14 cellular contexts compared by ENCODE assay signal in the genomic region with DNA sequence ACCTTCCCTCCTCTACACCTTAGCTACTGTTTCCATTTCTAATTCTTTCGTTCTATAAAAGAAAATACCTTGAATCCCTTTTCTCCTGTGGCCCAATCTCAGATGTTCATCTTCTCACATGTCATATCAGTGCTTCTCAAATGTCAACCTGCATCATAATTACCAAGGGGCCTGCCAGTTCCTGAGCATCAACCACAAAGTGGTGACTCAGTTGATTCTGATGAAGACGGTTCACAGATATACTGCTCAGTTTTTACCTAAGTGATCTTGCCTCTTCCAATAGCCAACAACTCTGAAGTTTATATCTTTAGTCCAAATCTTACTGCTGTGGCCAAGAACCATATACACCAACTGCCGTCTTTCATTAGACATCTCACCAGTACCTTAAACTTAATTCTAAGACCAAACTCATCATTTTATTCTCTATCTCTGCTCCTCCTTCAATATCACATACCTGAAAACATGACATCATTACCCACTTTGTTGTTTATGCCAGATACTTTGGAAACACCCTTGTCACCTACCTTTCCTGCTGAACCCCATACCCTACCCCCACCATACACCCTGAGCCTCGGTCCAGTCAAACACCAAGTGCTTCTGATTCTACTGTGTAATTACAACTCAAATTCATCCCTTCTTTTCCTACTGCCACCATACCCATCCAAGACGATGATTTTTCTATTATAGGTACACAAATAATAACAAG.
DNase-seq lines count a peak whose midpoint lies in the region; ATAC-seq and TF ChIP-seq lines count a peak whose summit lies in the region.
"Had no signal": no experiment of that assay in that cellular context is flagged by ENCODE, and none has a peak within 500 bp of the region (broad histone marks: within the 10 kb centered on the region; RNA-seq: fewer than 3 reads in every experiment).

No MANE protein-coding gene starts in this region.

- H3K27ac Mint-ChIP-seq in activated naive CD4-positive, alpha-beta T cell treated with anti-CD3 and anti-CD28 coated beads, Interleukin-2, amount 50 U/mL, for 24 hours: peak overlapping the region; percentile 85

- peaks cover 5% of the 10 kb centered on the region; the same call in 1 of the 2 replicates for H3F3A ChIP-seq in Loucy (ENCODE audit: low read depth)

- peaks cover 35% of the 10 kb centered on the region for H3K4me1 Mint-ChIP-seq in activated naive CD4-positive, alpha-beta T cell treated with anti-CD3 and anti-CD28 coated beads, Interleukin-2, amount 50 U/mL, for 24 hours

- no peaks in the 10 kb centered on the region for H3K9me2 ChIP-seq in Loucy (replicated peaks; ENCODE audit: low read depth, low read length)

- no peaks in the 10 kb centered on the region for H3K27me3 Mint-ChIP-seq in activated naive CD4-positive, alpha-beta T cell treated with anti-CD3 and anti-CD28 coated beads, Interleukin-2, amount 50 U/mL, for 24 hours

- H3K4me3 Mint-ChIP-seq in activated naive CD4-positive, alpha-beta T cell treated with anti-CD3 and anti-CD28 coated beads, Interleukin-2, amount 50 U/mL, for 24 hours: no peak overlapping the region

- H2AFZ ChIP-seq in Loucy (ENCODE audit: low read length): no peak overlapping the region

- no peaks in the 10 kb centered on the region for H3K27me3 ChIP-seq in Loucy (ENCODE audit: insufficient read depth, low read length, poor library complexity, severe bottlenecking)

- H3K36me3 Mint-ChIP-seq in activated naive CD4-positive, alpha-beta T cell treated with anti-CD3 and anti-CD28 coated beads, Interleukin-2, amount 50 U/mL, for 24 hours: peaks cover 30% of the 10 kb centered on the region

- no peaks in the 10 kb centered on the region for H3K9me3 ChIP-seq in Loucy (ENCODE audit: insufficient read depth, low read depth, low read length)

- ATAC-seq in HG03039 (IDR thresholded peaks at IDR 0.05; ENCODE audit: unreplicated experiment): no peak

- peak overlapping the region; percentile 49 for H3K4me2 ChIP-seq in Loucy (ENCODE audit: low read depth, low read length, poor library complexity, severe bottlenecking)

- no peaks in the 10 kb centered on the region for H4K20me1 ChIP-seq in Loucy (ENCODE audit: insufficient read depth, low read length, poor library complexity, severe bottlenecking)

- no peak overlapping the region for H3K9ac ChIP-seq in Loucy (ENCODE audit: low read depth, low read length, poor library complexity, severe bottlenecking)

- peaks cover 4% of the 10 kb centered on the region for H3K9me3 Mint-ChIP-seq in activated naive CD4-positive, alpha-beta T cell treated with anti-CD3 and anti-CD28 coated beads, Interleukin-2, amount 50 U/mL, for 24 hours

- H3K4me3 ChIP-seq in Loucy (ENCODE audit: low read length, poor library complexity, severe bottlenecking): peak overlapping the region; percentile 44
- H3K4me3 ChIP-seq: coronary artery, lung had no signal

- TF ChIP-seq CTCF in Loucy (conservative IDR thresholded peaks at IDR 0.05; ENCODE audit: low read length): no peak

- no peaks in the 10 kb centered on the region for H3K79me2 ChIP-seq in Loucy (ENCODE audit: insufficient read depth, low read length)

- peaks cover 3% of the 10 kb centered on the region; the same call in 1 of the 2 replicates for H3K36me3 ChIP-seq in Loucy (ENCODE audit: insufficient read depth, low read length)

- peak; percentile 24 for DNase-seq in activated T-cell treated with anti-CD3 and anti-CD28 coated beads for 24 hours (ENCODE audit: low read depth)
- DNase-seq in activated T-cell treated with anti-CD3 and anti-CD28 coated beads for 4 hours: no peak
- peak; percentile 6 for DNase-seq in stimulated activated CD4-positive, alpha-beta T cell treated with anti-CD3 and anti-CD28 coated beads, Interleukin-2, amount 100 ng/mL, for 4 hours (ENCODE audit: low read depth)
- no peak for DNase-seq in RPMI8226
- no peak for DNase-seq in NAMALWA (ENCODE audit: low spot score)
- DNase-seq: DMS 273 treated with DMSO at 0.1 percent for 48 hours; NCI-H1930; SHP77; stimulated activated naive CD4-positive, alpha-beta T cell had no signal

- peaks cover 49% of the 10 kb centered on the region for H3K4me1 ChIP-seq in Loucy (ENCODE audit: insufficient read depth, low read length, poor library complexity, severe bottlenecking)

Comparison
In these comparisons a context has a peak if more than half of its experiments do, and no peak if none do; other contexts are left out.
1. DNase-seq: peak in activated T-cell treated with anti-CD3 and anti-CD28 coated beads for 24 hours (single experiment) and stimulated activated CD4-positive, alpha-beta T cell treated with anti-CD3 and anti-CD28 coated beads, Interleukin-2, amount 100 ng/mL, for 4 hours (single experiment); none in activated T-cell treated with anti-CD3 and anti-CD28 coated beads for 4 hours (single experiment), RPMI8226 (single experiment) and NAMALWA (single experiment).